Comparison of ENCODE assay signal across 8 cellular contexts in genomic region chr2:60880633-60880987, GRCh38. TPM values are rescaled to one million over a fixed set of nuclear protein-coding genes. Genes with fewer than 3 reads are reported as not detected.
DNase-seq lines count a peak whose midpoint lies in the region; ATAC-seq, FAIRE-seq and TF ChIP-seq lines count a peak whose summit lies in the region.

No MANE protein-coding gene starts in this region.

- H2AFZ ChIP-seq in K562 (ENCODE audit: low read depth, low read length) = peak overlapping the region; percentile 89

- WGBS in K562 (ENCODE audit: insufficient coverage, low coverage, missing lambda C conversion rate) = 7% methylated on average over 10 of the region's 10 CpGs
- 2% methylated on average over 10 of the region's 10 CpGs for whole genome bisulfite sequencing in thyroid gland, 2 donors

- TF ChIP-seq RAD21 in K562 (CRISPR knock-in tag; conservative IDR thresholded peaks at IDR 0.05 in 1 of 2, IDR thresholded peaks at IDR 0.05 in 1 of 2) = 0 out of 4 replicates have a peak, but pooled peaks of 1 of the 2 experiments have one; percentile 7

- POLR2A ChIA-PET in K562 (lab: Yijun Ruan, JAX) = interaction anchor here (0.8 to 2.7 kb wide), 2 partner anchors 13 to 44 kb away, joined by 3 to 10 read pairs; no protein-coding TSS in a partner anchor

- TF ChIP-seq CTCF in GM12865 (IDR thresholded peaks at IDR 0.05; ENCODE audit: insufficient read depth, low read depth, low read length, missing control alignments) (no peak), K562 (IDR thresholded peaks at IDR 0.05 in 2 of 3, conservative IDR thresholded peaks at IDR 0.05 in 1 of 3; ENCODE audit: insufficient read depth in 2 of 3, low read depth in 1 of 3, low read length in 3 of 3) (no peak), left lung (IDR thresholded peaks at IDR 0.05) (no peak), thyroid gland (IDR thresholded peaks at IDR 0.05) (no peak)

- DNase-seq in GM12865 (ENCODE audit: low read depth) (no peak), K562 (ENCODE audit: extremely low read depth in 1 of 4, low spot score in 3 of 4) (no peak), left lung (no peak), thyroid gland (no peak), ecto neural progenitor cell (ENCODE audit: low spot score) (no peak)
- DNase-seq in activated CD8-positive, alpha-beta memory T cell treated with anti-CD3 and anti-CD28 coated beads, Interleukin-2, amount 50 U/mL, for 4 hours = no peak

- no peak for TF ChIP-seq EP300 in K562 (IDR thresholded peaks at IDR 0.05; ENCODE audit: low read length)

- TF ChIP-seq POLR2A in K562 (conservative IDR thresholded peaks at IDR 0.05) = no peak
- no peak for TF ChIP-seq POLR2A in thyroid gland (IDR thresholded peaks at IDR 0.05)

- peak overlapping the region; percentile 89 for H3K4me3 ChIP-seq in GM12865 (ENCODE audit: low read depth, low read length)
- peak overlapping the region; percentile 86 for H3K4me3 ChIP-seq in K562
- H3K4me3 ChIP-seq in left lung = peak overlapping the region; percentile 64 to 87
- peak overlapping the region; percentile 59 to 86 (median 80) for H3K4me3 ChIP-seq in thyroid gland (replicated peaks in 1 of 3)

- peak; percentile 0 for ATAC-seq in HG03565 (IDR thresholded peaks at IDR 0.05; ENCODE audit: unreplicated experiment)
- ATAC-seq in K562 = no peak
- peak; percentile 3 for ATAC-seq in left lung
- ATAC-seq in HG02798 (IDR thresholded peaks at IDR 0.05; ENCODE audit: poor library complexity, unreplicated experiment) = no peak

- no peak for FAIRE-seq in K562 (lab: Jason Lieb, UNC)

- H4K20me1 ChIP-seq in K562 (replicated peaks; ENCODE audit: control insufficient read depth, insufficient read depth, low read length) = no peaks in the 10 kb centered on the region

- CTCF ChIA-PET in K562 (lab: Yijun Ruan, JAX; ENCODE audit: low intra/inter-chr PET ratio) = no interaction called here

- in situ Hi-C loops in K562 (cut with MboI) = no loop called here

- peak overlapping the region; percentile 82 for H3K4me2 ChIP-seq in K562 (ENCODE audit: insufficient read depth, low read length)

- intact Hi-C loops in K562 (cut with micrococcal nuclease) = loop anchor here (10.0 kb wide), 2 partner anchors 114 to 294 kb away; no protein-coding TSS in a partner anchor
- intact Hi-C loops in left lung (cut with DNase I) = no loop called here
- intact Hi-C loops in thyroid gland (cut with DNase I) = no loop called here

- H3K4me1 ChIP-seq in K562 (replicated peaks in 1 of 2; ENCODE audit: control insufficient read depth in 2 of 2, insufficient read depth in 2 of 2, low read length in 2 of 2) (peaks cover 5 to 8% of the 10 kb centered on the region in 2 experiments; a peak in 2 of 5 replicates), left lung (peaks cover 0 to 23% of the 10 kb centered on the region in 2 donors), thyroid gland (peaks cover 6 to 11% of the 10 kb centered on the region in 2 donors)

- H3K9me1 ChIP-seq in K562 (ENCODE audit: control insufficient read depth, insufficient read depth, low read length) = no peaks in the 10 kb centered on the region

- H3K9ac ChIP-seq in K562 (ENCODE audit: insufficient read depth in 1 of 2, low read depth in 2 of 2, low read length in 2 of 2) = peak overlapping the region; percentile 79 to 97

- H3K27ac ChIP-seq in K562 (ENCODE audit: extremely low read depth, low read depth, low read length) (peak overlapping the region; percentile 86), left lung (peak overlapping the region; percentile 98 to 99), thyroid gland (peak overlapping the region; percentile 92 to 99 (median 98))

- H3K36me3 ChIP-seq in K562 (ENCODE audit: control insufficient read depth, insufficient read depth, low read length) (no peaks in the 10 kb centered on the region), left lung (no peaks in the 10 kb centered on the region), thyroid gland (no peaks in the 10 kb centered on the region)

- H3K27me3 ChIP-seq in K562 (ENCODE audit: control insufficient read depth in 2 of 2, insufficient read depth in 2 of 2, low read length in 2 of 2) = no peaks in the 10 kb centered on the region
- H3K27me3 ChIP-seq in left lung = no peaks in the 10 kb centered on the region
- no peaks in the 10 kb centered on the region for H3K27me3 ChIP-seq in thyroid gland

- peaks cover 45% of the 10 kb centered on the region for H3K79me2 ChIP-seq in K562 (ENCODE audit: control insufficient read depth, insufficient read depth, low read length)

- BruUV-seq in K562 (replicated peaks; lab: Mats Ljungman, UMichigan) = no TSS peak

- no peaks in the 10 kb centered on the region for H3K9me3 ChIP-seq in K562 (replicated peaks; ENCODE audit: control insufficient read depth, insufficient read depth, low read depth, low read length)
- H3K9me3 ChIP-seq in left lung = no peaks in the 10 kb centered on the region
- no peaks in the 10 kb centered on the region for H3K9me3 ChIP-seq in thyroid gland

TF ChIP-seq in K562, 482 proteins besides CTCF, POLR2A, EP300 and RAD21 (continues in another document):
- TF ChIP-seq HNRNPLL (IDR thresholded peaks at IDR 0.05; ENCODE audit: low read depth, low read length, poor library complexity, severe bottlenecking) = peak; percentile 79
- no peak for TF ChIP-seq AFF4 (CRISPR knock-in tag; IDR thresholded peaks at IDR 0.05)
- TF ChIP-seq TFAM (CRISPR knock-in tag; conservative IDR thresholded peaks at IDR 0.05) = no peak
- TF ChIP-seq NCOA6 (IDR thresholded peaks at IDR 0.05) = no peak
- TF ChIP-seq MAFK (IDR thresholded peaks at IDR 0.05; ENCODE audit: low read length) = no peak
- TF ChIP-seq CREB1 (IDR thresholded peaks at IDR 0.05) = no peak
- TF ChIP-seq CREB1 (CRISPR knock-in tag; IDR thresholded peaks at IDR 0.05) = no peak
- no peak for TF ChIP-seq SRSF7 (optimal IDR thresholded peaks at IDR 0.05; ENCODE audit: low read depth, low read length)

RNA-seq across cellular contexts. Expression of gene REL, which starts 0.8 kb away (rescaled TPM):
- 15.4 and 39.4 TPM in 2 replicates for total RNA-seq in K562 (2011; cell fraction: chromatin; rRNA removed; ENCODE audit: low replicate concordance)
- total RNA-seq in K562 (2011; cell fraction: nucleolus; rRNA removed) = 5.3 and 7.2 TPM in 2 replicates
- total RNA-seq in K562 (2011; cell fraction: nucleoplasm; rRNA removed) = 14.2 and 23.3 TPM in 2 replicates
- total RNA-seq in K562 (2014; rRNA removed) (4.7 and 5.6 TPM in 2 replicates), K562 (2014; rRNA removed; fragmentation: Illumina TruSeq; extraction: Trizol) (8.0 and 10.1 TPM in 2 replicates), K562 (2015; rRNA removed; fragmentation: Illumina TruSeq; extraction: Trizol) (7.5 and 8.6 TPM in 2 replicates), K562 (2021) (6.6 and 6.7 TPM in 2 replicates), left lung (10 to 100 TPM; 21.0 to 31.8 TPM), thyroid gland (10 to 100 TPM; 15.0 to 32.1 (median 16.9) TPM)
- polyA plus RNA-seq in K562 (2011; rRNA removed) (5.9 and 6.5 TPM in 2 replicates), K562 (2014; fragmentation: Illumina TruSeq; extraction: Trizol) (5.8 and 6.3 TPM in 2 replicates), K562 (2014; fragmentation: Nextera tagmentation; extraction: Ambion mirVana) (1 to 10 TPM in 1 of 2 experiments, under 1 TPM in 1; 0.63 to 2.4 TPM), K562 (2014; rRNA removed) (3.1 and 4.4 TPM in 2 replicates)
- polyA plus RNA-seq in K562 (2011; cell fraction: cytosol; rRNA removed) = 2.5 and 4.7 TPM in 2 replicates
- polyA plus RNA-seq in K562 (2011; cell fraction: nucleus; rRNA removed) = 5.7 and 6.3 TPM in 2 replicates
- polyA plus RNA-seq in K562 (2012) = 3.2 and 3.4 TPM in 2 replicates
- polyA minus RNA-seq in K562 (2011; rRNA and poly(A)+ RNA removed) = 21.5 and 25.4 TPM in 2 replicates
- 7.8 and 8.3 TPM in 2 replicates for polyA minus RNA-seq in K562 (2011; cell fraction: cytosol; rRNA and poly(A)+ RNA removed)
- 5.3 and 13.2 TPM in 2 replicates for polyA minus RNA-seq in K562 (2011; cell fraction: nucleus; rRNA and poly(A)+ RNA removed)

Comparison
In these comparisons a context has a peak if more than half of its experiments do, and no peak if none do; other contexts are left out.
1. ATAC-seq: peak in HG03565 (single experiment) and left lung (single experiment); none in K562 (single experiment) and HG02798 (single experiment).
2. Peak in every context shown above with its lines, with median percentiles within 50 percentile points of each other: H3K4me3 ChIP-seq and H3K27ac ChIP-seq.